Comparison of ENCODE assay signal across 35 cellular contexts in the genomic region with DNA sequence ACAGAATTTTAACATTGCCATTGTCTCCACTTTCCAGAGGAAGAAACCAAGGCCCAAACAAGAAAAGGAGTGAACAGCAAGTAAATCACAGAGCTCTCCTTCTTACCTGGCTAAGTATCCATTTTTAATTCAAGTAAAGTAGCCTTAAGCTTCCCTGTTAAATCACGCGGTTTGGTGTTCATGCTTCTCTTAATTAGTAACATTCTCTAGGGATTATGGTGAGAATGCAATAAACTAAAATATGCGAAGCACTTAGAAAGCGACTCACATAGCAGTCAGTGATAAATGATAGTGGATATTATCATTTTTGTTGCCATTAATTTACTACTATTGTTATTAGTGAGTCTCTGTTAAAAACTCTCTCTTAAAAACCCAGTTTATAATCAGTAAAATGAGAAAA.
"Had no signal": no experiment of that assay in that cellular context is flagged by ENCODE, and none has a peak within 500 bp of the region (broad histone marks: within the 10 kb centered on the region; RNA-seq: fewer than 3 reads in every experiment).

No MANE protein-coding gene starts in this region.

- DNase-seq: activated B cell treated with CpG ODN at 0.5 μM for 24 hours; activated CD4-positive, alpha-beta memory T cell treated with anti-CD3 and anti-CD28 coated beads, Interleukin-2, amount 10 ng/mL, durations not matched to agents 7 days and 5 days; activated CD4-positive, alpha-beta T cell treated with anti-CD3 and anti-CD28 coated beads for 48 hours; activated CD4-positive, CD25-positive, alpha-beta regulatory T cell treated with anti-CD3 and anti-CD28 coated beads, Interleukin-2, amount 50 U/mL, for 72 hours; activated CD8-positive, alpha-beta memory T cell treated with anti-CD3 and anti-CD28 coated beads for 24 hours; activated CD8-positive, alpha-beta memory T cell treated with anti-CD3 and anti-CD28 coated beads, Interleukin-2, amount 10 ng/mL, durations not matched to agents 7 days and 5 days; activated CD8-positive, alpha-beta memory T cell treated with anti-CD3 and anti-CD28 coated beads, Interleukin-2, amount 50 U/mL, for 48 hours; activated effector memory CD4-positive, alpha-beta T cell treated with Interleukin-2 at 50 U/mL for 16 hours; activated naive CD4-positive, alpha-beta T cell treated with anti-CD3 and anti-CD28 coated beads, Interleukin-2, amount 10 ng/mL, durations not matched to agents 7 days and 5 days; activated naive CD8-positive, alpha-beta T cell treated with anti-CD3 and anti-CD28 coated beads, Interleukin-2, amount 50 U/mL, for 24 hours; activated T-cell treated with anti-CD3 and anti-CD28 coated beads, Interleukin-2, amount 50 U/mL, for 48 hours; anterior cingulate cortex; caudate nucleus; MV-4-11; NCI-H1092; NCI-H1436 treated with DMSO at 0.1 percent for 48 hours; NCI-H1694 treated with DMSO at 0.1 percent for 48 hours; NCI-H2029 treated with DMSO at 0.1 percent for 48 hours; NCI-H2107; NCI-H2171; NCI-H2227 treated with DMSO at 0.1 percent for 48 hours; NCI-H446; NCI-H526; PC-9; SIG-M5; SW 1271; T-helper 1 cell; T-helper 2 cell; T-helper 9 cell had no signal

- H3K9ac ChIP-seq: KMS-11 had no signal

- H3K9me3 Mint-ChIP-seq: activated naive CD8-positive, alpha-beta T cell treated with anti-CD3 and anti-CD28 coated beads, Interleukin-2, amount 50 U/mL, for 24 hours had no signal

- H3K27ac ChIP-seq: KMS-11, PC-9, RWPE1, VCaP had no signal

- H3K4me3 ChIP-seq: PC-9 had no signal

- H3K36me3 Mint-ChIP-seq: activated CD8-positive, alpha-beta memory T cell treated with anti-CD3 and anti-CD28 coated beads, Interleukin-2, amount 10 ng/mL, durations not matched to agents 7 days and 5 days; activated naive CD4-positive, alpha-beta T cell treated with anti-CD3 and anti-CD28 coated beads, Interleukin-2, amount 10 ng/mL, durations not matched to agents 7 days and 5 days; activated naive CD8-positive, alpha-beta T cell; brain had no signal

- ATAC-seq: activated CD8-positive, alpha-beta memory T cell treated with anti-CD3 and anti-CD28 coated beads, Interleukin-2, amount 10 ng/mL, durations not matched to agents 7 days and 5 days; activated naive CD8-positive, alpha-beta T cell treated with anti-CD3 and anti-CD28 coated beads, Interleukin-2, amount 50 U/mL, for 24 hours; Right ventricle myocardium inferior had no signal

- H3K4me1 Mint-ChIP-seq: activated B cell treated with CpG ODN at 0.5 μM for 24 hours; activated CD4-positive, alpha-beta memory T cell treated with anti-CD3 and anti-CD28 coated beads, Interleukin-2, amount 10 ng/mL, durations not matched to agents 7 days and 5 days; activated CD8-positive, alpha-beta memory T cell treated with anti-CD3 and anti-CD28 coated beads, Interleukin-2, amount 10 ng/mL, durations not matched to agents 7 days and 5 days; activated naive CD4-positive, alpha-beta T cell treated with anti-CD3 and anti-CD28 coated beads, Interleukin-2, amount 10 ng/mL, durations not matched to agents 7 days and 5 days; activated naive CD8-positive, alpha-beta T cell treated with anti-CD3 and anti-CD28 coated beads, Interleukin-2, amount 50 U/mL, for 24 hours had no signal

- H3K27ac Mint-ChIP-seq: activated B cell treated with CpG ODN at 0.5 μM for 24 hours; activated CD4-positive, alpha-beta memory T cell treated with anti-CD3 and anti-CD28 coated beads, Interleukin-2, amount 10 ng/mL, durations not matched to agents 7 days and 5 days; activated CD8-positive, alpha-beta memory T cell treated with anti-CD3 and anti-CD28 coated beads, Interleukin-2, amount 10 ng/mL, durations not matched to agents 7 days and 5 days; activated naive CD4-positive, alpha-beta T cell treated with anti-CD3 and anti-CD28 coated beads, Interleukin-2, amount 10 ng/mL, durations not matched to agents 7 days and 5 days; activated naive CD8-positive, alpha-beta T cell; activated naive CD8-positive, alpha-beta T cell treated with anti-CD3 and anti-CD28 coated beads, Interleukin-2, amount 50 U/mL, for 24 hours had no signal

- H3K4me2 ChIP-seq: PC-9 had no signal

- H3K4me3 Mint-ChIP-seq: activated B cell treated with CpG ODN at 0.5 μM for 24 hours; activated CD4-positive, alpha-beta memory T cell treated with anti-CD3 and anti-CD28 coated beads, Interleukin-2, amount 10 ng/mL, durations not matched to agents 7 days and 5 days; activated CD8-positive, alpha-beta memory T cell treated with anti-CD3 and anti-CD28 coated beads, Interleukin-2, amount 10 ng/mL, durations not matched to agents 7 days and 5 days; activated naive CD4-positive, alpha-beta T cell treated with anti-CD3 and anti-CD28 coated beads, Interleukin-2, amount 10 ng/mL, durations not matched to agents 7 days and 5 days; activated naive CD8-positive, alpha-beta T cell; activated naive CD8-positive, alpha-beta T cell treated with anti-CD3 and anti-CD28 coated beads, Interleukin-2, amount 50 U/mL, for 24 hours; brain had no signal

- H3K27me3 Mint-ChIP-seq: activated B cell treated with CpG ODN at 0.5 μM for 24 hours; activated CD4-positive, alpha-beta memory T cell treated with anti-CD3 and anti-CD28 coated beads, Interleukin-2, amount 10 ng/mL, durations not matched to agents 7 days and 5 days; activated CD8-positive, alpha-beta memory T cell treated with anti-CD3 and anti-CD28 coated beads, Interleukin-2, amount 10 ng/mL, durations not matched to agents 7 days and 5 days; activated naive CD4-positive, alpha-beta T cell treated with anti-CD3 and anti-CD28 coated beads, Interleukin-2, amount 10 ng/mL, durations not matched to agents 7 days and 5 days; activated naive CD8-positive, alpha-beta T cell; activated naive CD8-positive, alpha-beta T cell treated with anti-CD3 and anti-CD28 coated beads, Interleukin-2, amount 50 U/mL, for 24 hours; brain had no signal
